21 cellular contexts compared by ENCODE assay signal in genomic region chr5:81482595-81482994, GRCh38.
"Had no signal": no experiment of that assay in that cellular context is flagged by ENCODE, and none has a peak within 500 bp of the region (broad histone marks: within the 10 kb centered on the region; RNA-seq: fewer than 3 reads in every experiment).

No MANE protein-coding gene starts in this region.

- H3K9me3 Mint-ChIP-seq: activated CD4-positive, alpha-beta T cell treated with anti-CD3 and anti-CD28 coated beads, Interleukin-2, amount 10 ng/mL, durations not matched to agents 7 days and 5 days; activated naive CD4-positive, alpha-beta T cell treated with anti-CD3 and anti-CD28 coated beads, Interleukin-2, amount 50 U/mL, for 72 hours; naive B cell; neural progenitor cell; T-helper 1 cell treated with Interleukin-12 subunit alpha and Interleukin-12 subunit beta and Interleukin-4 antibody, amounts not matched to agents 30 μg/mL and 1 μg/mL, for 36 hours had no signal

- H3K27me3 Mint-ChIP-seq: activated CD4-positive, alpha-beta T cell treated with anti-CD3 and anti-CD28 coated beads, Interleukin-2, amount 10 ng/mL, durations not matched to agents 7 days and 5 days; naive B cell had no signal

- H3K27ac ChIP-seq: esophagus muscularis mucosa, foreskin keratinocyte, hepatocyte, neural progenitor cell, psoas muscle, transverse colon, vagina had no signal

- H3K27me3 ChIP-seq: esophagus muscularis mucosa, foreskin keratinocyte, hepatocyte, neural progenitor cell, transverse colon, vagina had no signal

- H3K36me3 Mint-ChIP-seq: activated naive CD4-positive, alpha-beta T cell treated with anti-CD3 and anti-CD28 coated beads, Interleukin-2, amount 50 U/mL, for 72 hours had no signal

- H2AFZ ChIP-seq: hepatocyte, neural progenitor cell had no signal

- ATAC-seq: activated naive CD4-positive, alpha-beta T cell treated with anti-CD3 and anti-CD28 coated beads, Interleukin-2, amount 50 U/mL, for 72 hours; foreskin keratinocyte; left colon; mucosa of descending colon; psoas muscle; right cardiac atrium; stimulated activated naive CD8-positive, alpha-beta T cell treated with anti-CD3 and anti-CD28 coated beads, Interleukin-15, Interleukin-2, amounts not matched to agents 100 U/mL and 50 U/mL, for 24 hours had no signal

- H3K36me3 ChIP-seq: neural progenitor cell, transverse colon had no signal

- H3K4me3 Mint-ChIP-seq: activated CD4-positive, alpha-beta T cell treated with anti-CD3 and anti-CD28 coated beads, Interleukin-2, amount 10 ng/mL, durations not matched to agents 7 days and 5 days; naive B cell; neural progenitor cell; T-helper 1 cell treated with Interleukin-12 subunit alpha and Interleukin-12 subunit beta and Interleukin-4 antibody, amounts not matched to agents 30 μg/mL and 1 μg/mL, for 36 hours had no signal

- H3K4me3 ChIP-seq: esophagus muscularis mucosa, hepatocyte, mucosa of descending colon, neural progenitor cell, psoas muscle, transverse colon, vagina had no signal

- H3K79me2 ChIP-seq: hepatocyte had no signal

- H3K4me1 ChIP-seq: esophagus muscularis mucosa, foreskin keratinocyte, neural progenitor cell, psoas muscle, transverse colon, vagina had no signal

- DNase-seq: activated CD4-positive, alpha-beta T cell treated with anti-CD3 and anti-CD28 coated beads, Interleukin-2, amount 10 ng/mL, durations not matched to agents 7 days and 5 days; activated CD8-positive, alpha-beta memory T cell treated with anti-CD3 and anti-CD28 coated beads, Interleukin-2, amount 50 U/mL, for 48 hours; activated gamma-delta T cell; amniotic stem cell; effector CD4-positive, alpha-beta T cell; foreskin keratinocyte; left colon; mammary epithelial cell; mucosa of descending colon; naive B cell; psoas muscle; right cardiac atrium; stimulated activated naive CD8-positive, alpha-beta T cell treated with anti-CD3 and anti-CD28 coated beads, Interleukin-15, Interleukin-2, amounts not matched to agents 100 U/mL and 50 U/mL, for 24 hours; substantia nigra; transverse colon had no signal

- H3K27ac Mint-ChIP-seq: activated CD4-positive, alpha-beta T cell treated with anti-CD3 and anti-CD28 coated beads, Interleukin-2, amount 10 ng/mL, durations not matched to agents 7 days and 5 days; neural progenitor cell; T-helper 1 cell treated with Interleukin-12 subunit alpha and Interleukin-12 subunit beta and Interleukin-4 antibody, amounts not matched to agents 30 μg/mL and 1 μg/mL, for 36 hours had no signal

- H3K4me2 ChIP-seq: hepatocyte, neural progenitor cell had no signal

- H3K4me1 Mint-ChIP-seq: neural progenitor cell had no signal

- H3K9ac ChIP-seq: neural progenitor cell had no signal

- H3K9me3 ChIP-seq: esophagus muscularis mucosa, mucosa of descending colon, psoas muscle, transverse colon, vagina had no signal
